ENCODE assay signal across 16 cellular contexts in genomic region chr22:17873116-17873515, GRCh38.
DNase-seq lines count a peak whose midpoint lies in the region; ATAC-seq and TF ChIP-seq lines count a peak whose summit lies in the region.
"Had no signal": no experiment of that assay in that cellular context is flagged by ENCODE, and none has a peak within 500 bp of the region (broad histone marks: within the 10 kb centered on the region; RNA-seq: fewer than 3 reads in every experiment).

No MANE protein-coding gene starts in this region.

- peak overlapping the region; percentile 60 for H3K27ac ChIP-seq in angular gyrus (ENCODE audit: low read depth, low read length)
- H3K27ac ChIP-seq in aorta (ENCODE audit: low read depth in 1 of 2, low read length in 2 of 2), result no peak overlapping the region
- H3K27ac ChIP-seq: BLaER1 had no signal

- no TSS peak for BruUV-seq in MCF 10A (replicated peaks; lab: Mats Ljungman, UMichigan)

- CTCF ChIA-PET in MCF 10A (lab: Yijun Ruan, JAX), result interaction anchor here (0.6 to 1.2 kb wide), 3 partner anchors 90 to 328 kb away, joined by 3 to 4 read pairs (median 3); no protein-coding TSS in a partner anchor

- ATAC-seq in stimulated activated effector memory CD8-positive, alpha-beta T cell treated with anti-CD3 and anti-CD28 coated beads, Interleukin-12 subunit alpha, Interleukin-12 subunit beta, amount 100 ng/mL, for 72 hours, result no peak
- peak; percentile 17 for ATAC-seq in aorta (ENCODE audit: low FRiP score)
- ATAC-seq: HepG2 had no signal

- H3K27ac Mint-ChIP-seq in endothelial cell (ENCODE audit: unreplicated experiment) (no peak overlapping the region), MCF 10A (ENCODE audit: low read depth, unreplicated experiment) (no peak overlapping the region)
- peak overlapping the region; percentile 65 for H3K27ac Mint-ChIP-seq in stimulated activated effector memory CD8-positive, alpha-beta T cell treated with anti-CD3 and anti-CD28 coated beads, Interleukin-12 subunit alpha, Interleukin-12 subunit beta, amount 100 ng/mL, for 72 hours
- H3K27ac Mint-ChIP-seq: CD8-positive, alpha-beta memory T cell; H9 had no signal

- DNase-seq in endothelial cell (ENCODE audit: low spot score) (no peak), aorta (peak in 1 of 2 donors; percentile 27), T-helper 9 cell (no peak), MCF 10A (ENCODE audit: unreplicated experiment) (no peak), islet precursor cell (no peak)
- no peak for DNase-seq in stimulated activated effector memory CD8-positive, alpha-beta T cell treated with anti-CD3 and anti-CD28 coated beads, Interleukin-12 subunit alpha, Interleukin-12 subunit beta, amount 100 ng/mL, for 72 hours (ENCODE audit: low spot score in 2 of 2)
- DNase-seq: AML-193; CD8-positive, alpha-beta memory T cell; DMS53; GF-D8; GOT3; H9 had no signal

- POLR2A ChIA-PET in MCF 10A (lab: Yijun Ruan, JAX), result interaction anchor here (0.5 to 0.8 kb wide), 2 partner anchors 203 to 1064 kb away, joined by 3 read pairs; no protein-coding TSS in a partner anchor

- TF ChIP-seq CTCF in endothelial cell (IDR thresholded peaks at IDR 0.05; ENCODE audit: unreplicated experiment) (no peak), MCF 10A (IDR thresholded peaks at IDR 0.05; ENCODE audit: unreplicated experiment) (no peak)

- H3K4me3 Mint-ChIP-seq in endothelial cell (ENCODE audit: unreplicated experiment) (peak overlapping the region; percentile 69), MCF 10A (ENCODE audit: unreplicated experiment) (no peak overlapping the region)
- H3K4me3 Mint-ChIP-seq in stimulated activated effector memory CD8-positive, alpha-beta T cell treated with anti-CD3 and anti-CD28 coated beads, Interleukin-12 subunit alpha, Interleukin-12 subunit beta, amount 100 ng/mL, for 72 hours, result no peak overlapping the region
- H3K4me3 Mint-ChIP-seq: CD8-positive, alpha-beta memory T cell; H9 had no signal

- H3K9me3 ChIP-seq in aorta (ENCODE audit: control insufficient read depth, low read length), result no peaks in the 10 kb centered on the region
- H3K9me3 ChIP-seq: BLaER1, Caco-2 had no signal

- H3K27me3 ChIP-seq in aorta (ENCODE audit: control insufficient read depth in 1 of 2, insufficient read depth in 2 of 2, low read length in 1 of 2), result no peaks in the 10 kb centered on the region
- H3K27me3 ChIP-seq: BLaER1 had no signal

- H3K4me1 Mint-ChIP-seq in endothelial cell (ENCODE audit: unreplicated experiment) (no peaks in the 10 kb centered on the region), MCF 10A (ENCODE audit: insufficient read depth, unreplicated experiment) (peaks cover 6% of the 10 kb centered on the region)
- no peaks in the 10 kb centered on the region for H3K4me1 Mint-ChIP-seq in stimulated activated effector memory CD8-positive, alpha-beta T cell treated with anti-CD3 and anti-CD28 coated beads, Interleukin-12 subunit alpha, Interleukin-12 subunit beta, amount 100 ng/mL, for 72 hours
- H3K4me1 Mint-ChIP-seq: CD8-positive, alpha-beta memory T cell; H9 had no signal

- peaks cover 7% of the 10 kb centered on the region for H3K27me3 Mint-ChIP-seq in endothelial cell (ENCODE audit: unreplicated experiment)
- no peaks in the 10 kb centered on the region for H3K27me3 Mint-ChIP-seq in MCF 10A (ENCODE audit: insufficient read depth, unreplicated experiment)

- H3K9me3 Mint-ChIP-seq in endothelial cell (ENCODE audit: unreplicated experiment) (no peaks in the 10 kb centered on the region), MCF 10A (ENCODE audit: unreplicated experiment) (no peaks in the 10 kb centered on the region)
- H3K9me3 Mint-ChIP-seq in stimulated activated effector memory CD8-positive, alpha-beta T cell treated with anti-CD3 and anti-CD28 coated beads, Interleukin-12 subunit alpha, Interleukin-12 subunit beta, amount 100 ng/mL, for 72 hours, result no peaks in the 10 kb centered on the region
- H3K9me3 Mint-ChIP-seq: CD8-positive, alpha-beta memory T cell; H9 had no signal

- no peak overlapping the region for H3K4me3 ChIP-seq in aorta (ENCODE audit: low read length in 2 of 2)
- H3K4me3 ChIP-seq: BLaER1 had no signal

- no peaks in the 10 kb centered on the region for H3K4me1 ChIP-seq in aorta (ENCODE audit: control insufficient read depth in 1 of 2, insufficient read depth in 2 of 2, low read length in 2 of 2)
- H3K4me1 ChIP-seq: Caco-2 had no signal

- peaks cover 0 to 15% of the 10 kb centered on the region in 2 donors for H3K36me3 ChIP-seq in aorta (ENCODE audit: control insufficient read depth in 1 of 2, insufficient read depth in 2 of 2, low read length in 1 of 2)

- intact Hi-C loops in aorta (cut with DNase I) (no loop called here), MCF 10A (cut with micrococcal nuclease) (no loop called here)

- 94 to 95% methylated on average over 14 of the region's 14 CpGs for WGBS in aorta, 2 donors

- peaks cover 62% of the 10 kb centered on the region for H3K36me3 Mint-ChIP-seq in endothelial cell (ENCODE audit: low read depth, unreplicated experiment)
- H3K36me3 Mint-ChIP-seq in stimulated activated effector memory CD8-positive, alpha-beta T cell treated with anti-CD3 and anti-CD28 coated beads, Interleukin-12 subunit alpha, Interleukin-12 subunit beta, amount 100 ng/mL, for 72 hours, result peaks cover 66% of the 10 kb centered on the region
- H3K36me3 Mint-ChIP-seq in MCF 10A (ENCODE audit: insufficient read depth, unreplicated experiment), result peaks cover 65% of the 10 kb centered on the region
